ENCODE assay signal across 9 cellular contexts in genomic region chr6:163585932-163586437, GRCh38.
DNase-seq lines count a peak whose midpoint lies in the region; ATAC-seq and TF ChIP-seq lines count a peak whose summit lies in the region.
"Had no signal": no experiment of that assay in that cellular context is flagged by ENCODE, and none has a peak within 500 bp of the region (broad histone marks: within the 10 kb centered on the region; RNA-seq: fewer than 3 reads in every experiment).

No MANE protein-coding gene starts in this region.

- 43 to 52% methylated on average over 8 of the region's 8 CpGs for WGBS in lung, 2 donors

- H3K4me1 Mint-ChIP-seq in activated naive CD4-positive, alpha-beta T cell treated with anti-CD3 and anti-CD28 coated beads, Interleukin-2, amount 10 ng/mL, durations not matched to agents 7 days and 5 days, result no peaks in the 10 kb centered on the region

- no peaks in the 10 kb centered on the region for H3K36me3 ChIP-seq in lung (ENCODE audit: control insufficient read depth in 2 of 2, insufficient read depth in 2 of 2, low read length in 2 of 2)

- CTCF ChIA-PET in activated naive CD4-positive, alpha-beta T cell treated with anti-CD3 and anti-CD28 coated beads, Interleukin-2, amount 10 ng/mL, durations not matched to agents 7 days and 5 days (lab: Charles Lee), result no interaction called here

- peaks cover 8% of the 10 kb centered on the region for H3K9me3 Mint-ChIP-seq in activated naive CD4-positive, alpha-beta T cell treated with anti-CD3 and anti-CD28 coated beads, Interleukin-2, amount 10 ng/mL, durations not matched to agents 7 days and 5 days

- no peak overlapping the region for H3K27ac Mint-ChIP-seq in activated naive CD4-positive, alpha-beta T cell treated with anti-CD3 and anti-CD28 coated beads, Interleukin-2, amount 10 ng/mL, durations not matched to agents 7 days and 5 days

- DNase-seq in AG08396 (ENCODE audit: low spot score) (peak; percentile 66), MV-4-11 (lab: John Stamatoyannopoulos, UW) (peak; percentile 96), cardiac fibroblast (ENCODE audit: low read depth in 2 of 2) (peak; percentile 94 to 96), lung (ENCODE audit: low spot score) (peak; percentile 66), putamen (ENCODE audit: low spot score) (no peak), DMS114 treated with DMSO at 0.1 percent for 48 hours (lab: John Stamatoyannopoulos, UW; ENCODE audit: unreplicated experiment) (no peak)
- DNase-seq in activated naive CD4-positive, alpha-beta T cell treated with anti-CD3 and anti-CD28 coated beads, Interleukin-2, amount 10 ng/mL, durations not matched to agents 7 days and 5 days, result no peak
- DNase-seq: NCI-H1417 treated with DMSO at 0.1 percent for 48 hours had no signal

- H3K4me3 ChIP-seq in cardiac fibroblast (replicated peaks in 1 of 2; ENCODE audit: low read depth in 2 of 2, low read length in 2 of 2), result no peak overlapping the region
- no peak overlapping the region for H3K4me3 ChIP-seq in lung

- H3K4me3 Mint-ChIP-seq in activated naive CD4-positive, alpha-beta T cell treated with anti-CD3 and anti-CD28 coated beads, Interleukin-2, amount 10 ng/mL, durations not matched to agents 7 days and 5 days, result no peak overlapping the region

- TF ChIP-seq CTCF in cardiac fibroblast (IDR thresholded peaks at IDR 0.05; ENCODE audit: low read depth, low read length) (no peak), lung (IDR thresholded peaks at IDR 0.05; ENCODE audit: control extremely low read depth, extremely low read depth) (no peak)

- H3K36me3 Mint-ChIP-seq in activated naive CD4-positive, alpha-beta T cell treated with anti-CD3 and anti-CD28 coated beads, Interleukin-2, amount 10 ng/mL, durations not matched to agents 7 days and 5 days, result no peaks in the 10 kb centered on the region

- H3K4me1 ChIP-seq in lung (ENCODE audit: control insufficient read depth in 2 of 2, insufficient read depth in 2 of 2, low read length in 2 of 2), result peaks cover 5% of the 10 kb centered on the region in 2 donors

- H3K9me3 ChIP-seq in lung (ENCODE audit: control insufficient read depth in 2 of 2, insufficient read depth in 1 of 2, low read length in 1 of 2), result peaks cover 0 to 2% of the 10 kb centered on the region in 2 donors

- H3K27ac ChIP-seq in lung (ENCODE audit: low read depth in 1 of 2, low read length in 1 of 2), result peak overlapping the region in 1 of 2 donors; percentile 59

- H3K27me3 Mint-ChIP-seq in activated naive CD4-positive, alpha-beta T cell treated with anti-CD3 and anti-CD28 coated beads, Interleukin-2, amount 10 ng/mL, durations not matched to agents 7 days and 5 days, result no peaks in the 10 kb centered on the region

- H3K27me3 ChIP-seq in lung (ENCODE audit: control insufficient read depth, insufficient read depth), result no peaks in the 10 kb centered on the region

- ATAC-seq in lung (ENCODE audit: insufficient read depth, low FRiP score) (peak; percentile 77), GM21360 (IDR thresholded peaks at IDR 0.05; ENCODE audit: unreplicated experiment) (no peak)

Comparison
In these comparisons a context has a peak if more than half of its experiments do, and no peak if none do; other contexts are left out.
1. DNase-seq: peak in AG08396 (single experiment), MV-4-11 (single experiment), cardiac fibroblast (2 of 2) and lung (single experiment); none in activated naive CD4-positive, alpha-beta T cell treated with anti-CD3 and anti-CD28 coated beads, Interleukin-2, amount 10 ng/mL, durations not matched to agents 7 days and 5 days (single experiment), putamen (single experiment) and DMS114 treated with DMSO at 0.1 percent for 48 hours (single experiment).